Comparison of ENCODE assay signal across 8 cellular contexts in the genomic region with DNA sequence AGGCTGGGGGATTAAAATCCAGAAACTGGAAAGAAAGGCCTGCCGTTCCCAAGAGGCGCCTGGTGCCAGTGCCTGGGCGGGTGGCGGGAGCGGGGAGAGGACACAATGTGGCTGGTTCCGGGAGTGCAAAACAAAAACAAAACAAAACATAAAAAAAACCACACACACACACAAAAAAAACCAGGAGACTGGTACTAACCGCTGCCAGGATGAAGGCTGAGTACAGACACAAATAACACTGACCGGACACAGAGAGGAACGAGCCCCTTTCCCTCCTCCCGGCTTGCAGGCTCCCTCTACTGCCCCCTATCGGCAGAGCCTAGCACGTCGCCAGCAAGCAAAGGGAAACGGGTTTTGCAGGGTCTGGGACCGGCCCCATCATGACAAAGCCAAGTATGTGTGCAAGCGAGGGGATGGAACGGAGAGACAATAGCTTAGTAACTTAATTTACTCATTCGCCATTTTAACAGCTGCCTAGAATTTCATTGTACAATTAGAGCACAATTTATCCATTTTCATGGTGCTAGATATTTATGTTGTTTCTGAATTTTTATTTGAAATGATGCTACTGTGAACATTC. TPM values are rescaled to one million over a fixed set of nuclear protein-coding genes. Genes with fewer than 3 reads are reported as not detected.
A peak's percentile ranks its signal among the peaks of the same experiment; 100 is the strongest.
DNase-seq lines count a peak whose midpoint lies in the region; ATAC-seq, FAIRE-seq and TF ChIP-seq lines count a peak whose summit lies in the region.

No MANE protein-coding gene starts in this region.

- H3K27me3 ChIP-seq in astrocyte (ENCODE audit: insufficient read depth, low read length) (no peaks in the 10 kb centered on the region), aorta (ENCODE audit: control insufficient read depth in 1 of 2, insufficient read depth in 2 of 2, low read length in 1 of 2) (no peaks in the 10 kb centered on the region)

- ATAC-seq in aorta (ENCODE audit: low FRiP score), result peak; percentile 91

- TF ChIP-seq CTCF in astrocyte (IDR thresholded peaks at IDR 0.05; ENCODE audit: insufficient read depth, low read depth, low read length), result peak; percentile 91

- no peak overlapping the region for H3K27ac ChIP-seq in astrocyte (ENCODE audit: low read depth, low read length)
- H3K27ac ChIP-seq in aorta (ENCODE audit: low read depth in 1 of 2, low read length in 2 of 2), result no peak overlapping the region

- H3K4me1 ChIP-seq in astrocyte (ENCODE audit: insufficient read depth, low read length) (no peaks in the 10 kb centered on the region), aorta (ENCODE audit: control insufficient read depth in 1 of 2, insufficient read depth in 2 of 2, low read length in 2 of 2) (no peaks in the 10 kb centered on the region)

- FAIRE-seq in astrocyte (lab: Jason Lieb, UNC), result no peak

- no peaks in the 10 kb centered on the region for H3K4me1 Mint-ChIP-seq in astrocyte (ENCODE audit: low read depth, unreplicated experiment)

- 3% methylated on average over 18 of the region's 18 CpGs for WGBS in aorta, 2 donors

- no peaks in the 10 kb centered on the region for H3K9me3 ChIP-seq in astrocyte (ENCODE audit: insufficient read depth, low read depth, low read length)
- H3K9me3 ChIP-seq in aorta (ENCODE audit: control insufficient read depth, low read length), result no peaks in the 10 kb centered on the region

- intact Hi-C loops in aorta (cut with DNase I), result loop anchor here (5.0 kb wide), 3 partner anchors 180 to 535 kb away; no protein-coding TSS in a partner anchor

- peak overlapping the region; percentile 89 for H3K4me2 ChIP-seq in astrocyte (ENCODE audit: low read length)

- no peaks in the 10 kb centered on the region for H3K36me3 Mint-ChIP-seq in astrocyte (ENCODE audit: low read depth, unreplicated experiment)

- H3K9me3 Mint-ChIP-seq in astrocyte (ENCODE audit: unreplicated experiment), result no peaks in the 10 kb centered on the region

- peak overlapping the region; percentile 80 for H3K4me3 Mint-ChIP-seq in astrocyte (ENCODE audit: unreplicated experiment)

- H3K36me3 ChIP-seq in astrocyte (ENCODE audit: insufficient read depth, low read length) (no peaks in the 10 kb centered on the region), aorta (ENCODE audit: control insufficient read depth in 1 of 2, insufficient read depth in 2 of 2, low read length in 1 of 2) (no peaks in the 10 kb centered on the region)

- peak overlapping the region; percentile 41 for H3K27ac Mint-ChIP-seq in astrocyte (ENCODE audit: unreplicated experiment)

- no peaks in the 10 kb centered on the region for H3K79me2 ChIP-seq in astrocyte (ENCODE audit: insufficient read depth, low read length)

- DNase-seq in GDM1 (lab: John Stamatoyannopoulos, UW) (peak; percentile 80), HCEC 1CT (peak; percentile 65), NCI-H1092 treated with DMSO at 0.1 percent for 48 hours (lab: John Stamatoyannopoulos, UW) (peak; percentile 88), T-helper 2 cell (peak; percentile 50 to 82 (median 63)), astrocyte (ENCODE audit: low read depth) (peak; percentile 50), hypothalamus (lab: John Stamatoyannopoulos, UW) (peak; percentile 17 to 91 (median 74)), retina (peak; percentile 92), aorta (peak; percentile 88 to 91)

- H3K27me3 Mint-ChIP-seq in astrocyte (ENCODE audit: low read depth, unreplicated experiment), result no peaks in the 10 kb centered on the region

- no peaks in the 10 kb centered on the region for H4K20me1 ChIP-seq in astrocyte (ENCODE audit: insufficient read depth, low read length)

- H3K4me3 ChIP-seq in astrocyte (ENCODE audit: insufficient read depth, low read depth, low read length) (peak overlapping the region; percentile 54), aorta (ENCODE audit: low read length in 2 of 2) (peak overlapping the region; percentile 2 to 11)

- H2AFZ ChIP-seq in astrocyte (ENCODE audit: low read depth, low read length), result peak overlapping the region; percentile 78

- peak overlapping the region; percentile 70 for H3K9ac ChIP-seq in astrocyte (ENCODE audit: low read length)

RNA-seq across cellular contexts. Expression of gene ZDHHC20, which starts 17.9 kb away (rescaled TPM):
- total RNA-seq in astrocyte, result 64.3 and 76.1 TPM in 2 replicates
- total RNA-seq in aorta, result 10 to 100 TPM; 49.5 to 55.5 TPM
- 10 to 100 TPM; 18.0 to 25.9 TPM for polyA plus RNA-seq in aorta
